Comparison of ENCODE assay signal across 9 cellular contexts in genomic region chr6:137708481-137708880, GRCh38.
DNase-seq lines count a peak whose midpoint lies in the region; ATAC-seq and TF ChIP-seq lines count a peak whose summit lies in the region.
"Had no signal": no experiment of that assay in that cellular context is flagged by ENCODE, and none has a peak within 500 bp of the region (broad histone marks: within the 10 kb centered on the region; RNA-seq: fewer than 3 reads in every experiment).

No MANE protein-coding gene starts in this region.

- H3K27me3 ChIP-seq in CD4-positive, alpha-beta memory T cell (ENCODE audit: insufficient read depth, low read length), result no peaks in the 10 kb centered on the region

- intact Hi-C loops in CD4-positive, alpha-beta memory T cell (cut with micrococcal nuclease), result loop anchor here (1.0 to 10.0 kb wide), 10 partner anchors 9 to 696 kb away; partner anchors contain the start of genes HEBP2 and TNFAIP3

- no peaks in the 10 kb centered on the region for H3K36me3 ChIP-seq in CD4-positive, alpha-beta memory T cell (ENCODE audit: insufficient read depth, low read length)
- no peaks in the 10 kb centered on the region for H3K36me3 ChIP-seq in KOPT-K1 (ENCODE audit: insufficient read depth, low read length)

- no peaks in the 10 kb centered on the region for H3K9me3 ChIP-seq in CD4-positive, alpha-beta memory T cell (ENCODE audit: control insufficient read depth in 1 of 2, low read length in 2 of 2)
- H3K9me3 ChIP-seq in KOPT-K1 (ENCODE audit: insufficient read depth, low read length, poor library complexity, severe bottlenecking), result no peaks in the 10 kb centered on the region

- POLR2A ChIA-PET in CD4-positive, alpha-beta memory T cell (lab: Charles Lee; ENCODE audit: partially characterized antibody), result interaction anchor here (0.9 to 5.9 kb wide), 30 partner anchors 8 to 399 kb away, joined by 3 to 134 read pairs (median 5); partner anchors contain the start of gene TNFAIP3
- POLR2A ChIA-PET in activated naive CD8-positive, alpha-beta T cell treated with anti-CD3 and anti-CD28 coated beads, Interleukin-2, amount 10 ng/mL, durations not matched to agents 7 days and 5 days (lab: Charles Lee), result interaction anchor here (0.7 to 2.0 kb wide), 8 partner anchors 9 to 267 kb away, joined by 3 to 16 read pairs (median 4); partner anchors contain the start of gene TNFAIP3

- peaks cover 68% of the 10 kb centered on the region for H3K4me1 ChIP-seq in CD4-positive, alpha-beta memory T cell (ENCODE audit: insufficient read depth, low read length)

- H3K4me3 ChIP-seq in CD4-positive, alpha-beta memory T cell (ENCODE audit: low read length in 2 of 2), result no peak overlapping the region

- no peak for TF ChIP-seq CTCF in nephron (IDR thresholded peaks at IDR 0.05; ENCODE audit: unreplicated experiment in 3 of 3)

- H3K4me1 Mint-ChIP-seq in CD4-positive, alpha-beta memory T cell, result peaks cover 39 to 70% (median 57%) of the 10 kb centered on the region in 4 donors
- peaks cover 45% of the 10 kb centered on the region for H3K4me1 Mint-ChIP-seq in activated naive CD8-positive, alpha-beta T cell treated with anti-CD3 and anti-CD28 coated beads, Interleukin-2, amount 10 ng/mL, durations not matched to agents 7 days and 5 days
- H3K4me1 Mint-ChIP-seq in nephron, result peaks cover 4% of the 10 kb centered on the region

- no peaks in the 10 kb centered on the region for H3K27me3 Mint-ChIP-seq in CD4-positive, alpha-beta memory T cell
- H3K27me3 Mint-ChIP-seq in activated naive CD8-positive, alpha-beta T cell treated with anti-CD3 and anti-CD28 coated beads, Interleukin-2, amount 10 ng/mL, durations not matched to agents 7 days and 5 days, result no peaks in the 10 kb centered on the region
- H3K27me3 Mint-ChIP-seq in nephron (ENCODE audit: low read depth), result peaks cover 4% of the 10 kb centered on the region

- CTCF ChIA-PET in CD4-positive, alpha-beta memory T cell (lab: Charles Lee; ENCODE audit: partially characterized antibody), result interaction anchor here (0.7 to 3.0 kb wide), 32 partner anchors 8 to 407 kb away, joined by 3 to 74 read pairs (median 5); partner anchors contain the start of gene TNFAIP3

- peak overlapping the region; percentile 93 to 99 (median 98) for H3K27ac Mint-ChIP-seq in CD4-positive, alpha-beta memory T cell
- peak overlapping the region; percentile 90 for H3K27ac Mint-ChIP-seq in activated naive CD8-positive, alpha-beta T cell treated with anti-CD3 and anti-CD28 coated beads, Interleukin-2, amount 10 ng/mL, durations not matched to agents 7 days and 5 days
- H3K27ac Mint-ChIP-seq in nephron, result peak overlapping the region in 2 of 3 experiments; percentile 23 to 49
- H3K27ac Mint-ChIP-seq: dendritic cell treated with granulocyte-macrophage colony-stimulating factor and Interleukin-4, amounts not matched to agents 40 ng/mL and 50 ng/mL, for 4 days had no signal

- ATAC-seq in activated naive CD8-positive, alpha-beta T cell treated with anti-CD3 and anti-CD28 coated beads, Interleukin-2, amount 10 ng/mL, durations not matched to agents 7 days and 5 days (ENCODE audit: low read depth), result peak; percentile 21
- ATAC-seq in HG02852 (IDR thresholded peaks at IDR 0.05; ENCODE audit: unreplicated experiment) (no peak), HG02610 (IDR thresholded peaks at IDR 0.05; ENCODE audit: unreplicated experiment) (no peak), HG03025 (IDR thresholded peaks at IDR 0.05; ENCODE audit: low FRiP score, unreplicated experiment) (no peak)

- DNase-seq in CD4-positive, alpha-beta memory T cell, result peak in 4 of 5 donors; percentile 51 to 63 (median 57)
- no peak for DNase-seq in activated naive CD8-positive, alpha-beta T cell treated with anti-CD3 and anti-CD28 coated beads, Interleukin-2, amount 10 ng/mL, durations not matched to agents 7 days and 5 days
- no peak for DNase-seq in stimulated activated naive CD4-positive, alpha-beta T cell treated with Interleukin-2 at 50 U/mL for 16 hours (lab: John Stamatoyannopoulos, UW)

- peak overlapping the region; percentile 58 to 80 (median 72) for H3K4me3 Mint-ChIP-seq in CD4-positive, alpha-beta memory T cell
- H3K4me3 Mint-ChIP-seq in activated naive CD8-positive, alpha-beta T cell treated with anti-CD3 and anti-CD28 coated beads, Interleukin-2, amount 10 ng/mL, durations not matched to agents 7 days and 5 days, result peak overlapping the region; percentile 74
- H3K4me3 Mint-ChIP-seq in nephron, result no peak overlapping the region

- peaks cover 0 to 4% of the 10 kb centered on the region in 2 donors for H3K36me3 Mint-ChIP-seq in CD4-positive, alpha-beta memory T cell
- H3K36me3 Mint-ChIP-seq in activated naive CD8-positive, alpha-beta T cell treated with anti-CD3 and anti-CD28 coated beads, Interleukin-2, amount 10 ng/mL, durations not matched to agents 7 days and 5 days, result no peaks in the 10 kb centered on the region
- H3K36me3 Mint-ChIP-seq in nephron (ENCODE audit: low read depth), result no peaks in the 10 kb centered on the region

- H3K27ac ChIP-seq in CD4-positive, alpha-beta memory T cell (ENCODE audit: low read depth, low read length), result peak overlapping the region; percentile 77
- H3K27ac ChIP-seq in KOPT-K1 (ENCODE audit: low read depth, low read length, poor library complexity, severe bottlenecking), result peak overlapping the region; percentile 59

- H3K9me3 Mint-ChIP-seq in CD4-positive, alpha-beta memory T cell, result peaks cover 0 to 4% (median 0%) of the 10 kb centered on the region in 8 donors
- H3K9me3 Mint-ChIP-seq in activated naive CD8-positive, alpha-beta T cell treated with anti-CD3 and anti-CD28 coated beads, Interleukin-2, amount 10 ng/mL, durations not matched to agents 7 days and 5 days, result peaks cover 2% of the 10 kb centered on the region
- H3K9me3 Mint-ChIP-seq in nephron, result peaks cover 3% of the 10 kb centered on the region
- H3K9me3 Mint-ChIP-seq: dendritic cell treated with granulocyte-macrophage colony-stimulating factor and Interleukin-4, amounts not matched to agents 40 ng/mL and 50 ng/mL, for 4 days had no signal

Comparison
In these comparisons a context has a peak if more than half of its experiments do, and no peak if none do; other contexts are left out.
1. DNase-seq: peak in CD4-positive, alpha-beta memory T cell (4 of 5); none in activated naive CD8-positive, alpha-beta T cell treated with anti-CD3 and anti-CD28 coated beads, Interleukin-2, amount 10 ng/mL, durations not matched to agents 7 days and 5 days (single experiment) and stimulated activated naive CD4-positive, alpha-beta T cell treated with Interleukin-2 at 50 U/mL for 16 hours (single experiment).
2. H3K27ac Mint-ChIP-seq: peak in every context shown above with its lines; median percentile 98 in CD4-positive, alpha-beta memory T cell; 90 in activated naive CD8-positive, alpha-beta T cell treated with anti-CD3 and anti-CD28 coated beads, Interleukin-2, amount 10 ng/mL, durations not matched to agents 7 days and 5 days; 36 in nephron.
3. H3K4me3 Mint-ChIP-seq: peak in CD4-positive, alpha-beta memory T cell (8 of 8) and activated naive CD8-positive, alpha-beta T cell treated with anti-CD3 and anti-CD28 coated beads, Interleukin-2, amount 10 ng/mL, durations not matched to agents 7 days and 5 days (single experiment); none in nephron (0 of 3).